ENCODE assay signal across 17 cellular contexts in the genomic region with DNA sequence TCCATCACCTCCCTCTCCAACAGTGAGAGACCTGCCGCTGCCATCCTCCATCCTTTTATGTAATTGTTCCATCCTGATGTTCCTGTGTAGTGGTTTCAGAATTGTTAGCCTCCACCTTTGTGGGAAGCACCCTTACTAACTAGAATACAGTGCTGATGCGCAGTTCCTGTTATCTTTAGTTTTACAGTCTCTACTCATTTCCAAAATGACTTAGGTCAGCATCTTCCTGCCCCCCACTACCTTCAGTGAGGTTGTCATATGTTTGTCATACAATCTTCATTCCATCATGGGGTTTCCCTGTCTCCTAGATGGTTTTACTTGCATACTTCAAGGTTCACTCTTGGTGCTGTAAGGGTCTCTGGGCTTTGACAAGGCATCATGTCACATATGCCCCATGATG.
DNase-seq lines count a peak whose midpoint lies in the region; ATAC-seq, FAIRE-seq and TF ChIP-seq lines count a peak whose summit lies in the region.
"Had no signal": no experiment of that assay in that cellular context is flagged by ENCODE, and none has a peak within 500 bp of the region (broad histone marks: within the 10 kb centered on the region; RNA-seq: fewer than 3 reads in every experiment).

No MANE protein-coding gene starts in this region.

- no peak for TF ChIP-seq EP300 in HepG2 (IDR thresholded peaks at IDR 0.05; ENCODE audit: low read depth in 2 of 2, low read length in 2 of 2)
- TF ChIP-seq EP300 in HepG2 (CRISPR knock-in tag; IDR thresholded peaks at IDR 0.05; ENCODE audit: borderline replicate concordance): no peak
- no peak for TF ChIP-seq EP300 in ovary (IDR thresholded peaks at IDR 0.05)

- TF ChIP-seq RAD21 in HepG2 (CRISPR knock-in tag; IDR thresholded peaks at IDR 0.05): no peak

- intact Hi-C loops in HepG2 (cut with micrococcal nuclease; ENCODE audit: unreplicated experiment) (no loop called here), right lobe of liver (cut with DNase I) (no loop called here), ovary (cut with DNase I) (no loop called here)

- WGBS in HepG2 (ENCODE audit: low lambda C conversion rate): 92% methylated on average over 2 of the region's 2 CpGs
- WGBS in right lobe of liver (ENCODE audit: insufficient coverage, low coverage, low lambda C conversion rate, missing lambda C conversion rate): 100% methylated on average over 2 of the region's 2 CpGs
- WGBS in ovary, 3 donors: 93 to 99% (median 97%) methylated on average over 2 of the region's 2 CpGs

- H3K27me3 ChIP-seq in HepG2 (ENCODE audit: control insufficient read depth in 1 of 2, insufficient read depth in 2 of 2, low read length in 2 of 2) (peaks cover 0 to 1% of the 10 kb centered on the region in 2 experiments; a peak in 1 of 5 replicates), right lobe of liver (no peaks in the 10 kb centered on the region), ovary (no peaks in the 10 kb centered on the region)

- BruUV-seq in HepG2 (replicated peaks; lab: Mats Ljungman, UMichigan): no TSS peak

- H3K9ac ChIP-seq in HepG2 (ENCODE audit: insufficient read depth, low read depth, low read length): no peak overlapping the region

- no peak for DNase-seq in HepG2 (ENCODE audit: low spot score)
- no peak for DNase-seq in right lobe of liver
- no peak for DNase-seq in HTR-8/SVneo (ENCODE audit: insufficient read length, low spot score)
- no peak for DNase-seq in caudate nucleus (lab: John Stamatoyannopoulos, UW)
- no peak for DNase-seq in cerebellar cortex (ENCODE audit: low spot score)
- DNase-seq in NOMO-1 (lab: John Stamatoyannopoulos, UW; ENCODE audit: unreplicated experiment in 2 of 2): no peak
- DNase-seq in ovary: no peak
- DNase-seq: ACHN; C1 segment of cervical spinal cord; CD8-positive, alpha-beta T cell; COR-L47; DMS153; DND-41; GDM1; GOT3 had no signal

- FAIRE-seq in HepG2 (lab: Jason Lieb, UNC): no peak
- peak; percentile 9 for FAIRE-seq in HTR-8/SVneo (lab: Jason Lieb, UNC)
- FAIRE-seq: GM19239 had no signal

- H2AFZ ChIP-seq in HepG2 (ENCODE audit: low read length): no peak overlapping the region

- H3K36me3 ChIP-seq in HepG2 (replicated peaks in 1 of 2; ENCODE audit: control insufficient read depth in 1 of 2, insufficient read depth in 2 of 2, low read length in 2 of 2) (no peaks in the 10 kb centered on the region), right lobe of liver (no peaks in the 10 kb centered on the region), ovary (no peaks in the 10 kb centered on the region)
- H3K36me3 ChIP-seq: HAP-1 had no signal

- no peak overlapping the region for H3K4me3 ChIP-seq in HepG2 (replicated peaks in 1 of 3; ENCODE audit: insufficient read depth in 1 of 3, low read depth in 2 of 3, low read length in 3 of 3)
- no peak overlapping the region for H3K4me3 ChIP-seq in right lobe of liver
- H3K4me3 ChIP-seq in ovary: no peak overlapping the region
- H3K4me3 ChIP-seq: HAP-1 had no signal

- in situ Hi-C loops in HepG2 (cut with HindIII; ENCODE audit: extremely low pct_ligation_motif_present, low pct_unique_long_range_greater_than_20kb): no loop called here

- H3K4me2 ChIP-seq in HepG2 (ENCODE audit: low read depth, low read length): no peak overlapping the region

- H3K4me1 ChIP-seq in HepG2 (ENCODE audit: insufficient read depth, low read length) (no peaks in the 10 kb centered on the region), right lobe of liver (peaks cover 0 to 3% (median 0%) of the 10 kb centered on the region in 4 donors), ovary (ENCODE audit: insufficient read depth) (no peaks in the 10 kb centered on the region)

- ATAC-seq in HepG2 (no peak), right lobe of liver (no peak)
- ATAC-seq: CD8-positive, alpha-beta T cell had no signal

- H3K79me2 ChIP-seq in HepG2 (ENCODE audit: insufficient read depth, low read length): no peaks in the 10 kb centered on the region

- POLR2A ChIA-PET in HepG2 (lab: Yijun Ruan, JAX): no interaction called here

- CTCF ChIA-PET in HepG2 (lab: Yijun Ruan, JAX; ENCODE audit: low intra/inter-chr PET ratio, low total read pairs): no interaction called here

- TF ChIP-seq CTCF in HepG2 (CRISPR knock-in tag; IDR thresholded peaks at IDR 0.05): no peak
- TF ChIP-seq CTCF in right lobe of liver (IDR thresholded peaks at IDR 0.05): no peak
- no peak for TF ChIP-seq CTCF in ovary (IDR thresholded peaks at IDR 0.05)

- TF ChIP-seq POLR2A in HepG2 (IDR thresholded peaks at IDR 0.05; ENCODE audit: insufficient read depth in 1 of 2, low read depth in 2 of 2, low read length in 2 of 2) (no peak), right lobe of liver (IDR thresholded peaks at IDR 0.05) (no peak), ovary (IDR thresholded peaks at IDR 0.05) (no peak)

- no peak overlapping the region for H3K27ac ChIP-seq in HepG2 (ENCODE audit: extremely low read length, insufficient read depth, low read length)
- no peak overlapping the region for H3K27ac ChIP-seq in right lobe of liver
- peak overlapping the region; percentile 4 for H3K27ac ChIP-seq in caudate nucleus (ENCODE audit: low read depth, low read length)
- no peak overlapping the region for H3K27ac ChIP-seq in ovary

- H3K9me3 ChIP-seq in HepG2 (ENCODE audit: low read length): no peaks in the 10 kb centered on the region
- H3K9me3 ChIP-seq in right lobe of liver: no peaks in the 10 kb centered on the region
- H3K9me3 ChIP-seq in ovary: no peaks in the 10 kb centered on the region
- H3K9me3 ChIP-seq: HAP-1 had no signal

- no peaks in the 10 kb centered on the region for H4K20me1 ChIP-seq in HepG2 (ENCODE audit: insufficient read depth, low read length)

TF ChIP-seq in HepG2, 621 proteins besides CTCF, POLR2A, EP300 and RAD21:
- no peak for TF ChIP-seq NFIC (IDR thresholded peaks at IDR 0.05; ENCODE audit: low read length)
- peak; percentile 15 to 68; a peak in 3 of 4 replicates for TF ChIP-seq MAFK (conservative IDR thresholded peaks at IDR 0.05 in 1 of 2, IDR thresholded peaks at IDR 0.05 in 1 of 2; ENCODE audit: low read length in 2 of 2)
